In genomic region chr13:24276310-24276709, GRCh38 we compare ENCODE assay signal across 19 cellular contexts. TPM values are rescaled to one million over a fixed set of nuclear protein-coding genes. Genes with fewer than 3 reads are reported as not detected.
DNase-seq lines count a peak whose midpoint lies in the region; ATAC-seq, FAIRE-seq and TF ChIP-seq lines count a peak whose summit lies in the region.
"Had no signal": no experiment of that assay in that cellular context is flagged by ENCODE, and none has a peak within 500 bp of the region (broad histone marks: within the 10 kb centered on the region; RNA-seq: fewer than 3 reads in every experiment).

No MANE protein-coding gene starts in this region.

- CTCF ChIA-PET in HepG2 (lab: Yijun Ruan, JAX; ENCODE audit: low intra/inter-chr PET ratio, low total read pairs) = no interaction called here

- intact Hi-C loops in activated CD4-positive, alpha-beta T cell treated with anti-CD3 and anti-CD28 coated beads, Interleukin-2, amount 10 ng/mL, durations not matched to agents 24 days and 14 days (cut with micrococcal nuclease) = loop anchor here (10.0 kb wide), 1 partner anchor 1008 kb away; the partner anchor contains the start of gene MTMR6
- intact Hi-C loops in HepG2 (cut with micrococcal nuclease; ENCODE audit: unreplicated experiment) (no loop called here), upper lobe of right lung (cut with DNase I) (no loop called here)

- H3K9me3 ChIP-seq in T-helper 17 cell (ENCODE audit: control insufficient read depth, low read length, poor library complexity, severe bottlenecking) (no peaks in the 10 kb centered on the region), HepG2 (ENCODE audit: low read length) (no peaks in the 10 kb centered on the region), upper lobe of right lung (no peaks in the 10 kb centered on the region)
- H3K9me3 ChIP-seq: gastrocnemius medialis, thyroid gland had no signal

- peaks cover 78% of the 10 kb centered on the region for H3K4me1 Mint-ChIP-seq in activated CD4-positive, alpha-beta T cell treated with anti-CD3 and anti-CD28 coated beads, Interleukin-2, amount 10 ng/mL, durations not matched to agents 24 days and 14 days
- H3K4me1 Mint-ChIP-seq in T-helper 17 cell = peaks cover 70% of the 10 kb centered on the region
- H3K4me1 Mint-ChIP-seq in naive thymus-derived CD8-positive, alpha-beta T cell = peaks cover 49 to 93% (median 90%) of the 10 kb centered on the region in 4 donors

- H3K36me3 ChIP-seq in HepG2 (replicated peaks in 1 of 2; ENCODE audit: control insufficient read depth in 1 of 2, insufficient read depth in 2 of 2, low read length in 2 of 2) (peaks cover 0 to 9% of the 10 kb centered on the region in 2 experiments; a peak in 1 of 5 replicates), upper lobe of right lung (no peaks in the 10 kb centered on the region)
- H3K36me3 ChIP-seq: gastrocnemius medialis, thyroid gland, WERI-Rb-1 had no signal

- no peak for FAIRE-seq in HepG2 (lab: Jason Lieb, UNC)
- FAIRE-seq: bronchial epithelial cell, endometrium, keratinocyte had no signal

- H3K27me3 Mint-ChIP-seq in activated CD4-positive, alpha-beta T cell treated with anti-CD3 and anti-CD28 coated beads, Interleukin-2, amount 10 ng/mL, durations not matched to agents 24 days and 14 days = no peaks in the 10 kb centered on the region
- no peaks in the 10 kb centered on the region for H3K27me3 Mint-ChIP-seq in T-helper 17 cell
- H3K27me3 Mint-ChIP-seq in naive thymus-derived CD8-positive, alpha-beta T cell = no peaks in the 10 kb centered on the region

- no peaks in the 10 kb centered on the region for H3K9me3 Mint-ChIP-seq in activated CD4-positive, alpha-beta T cell treated with anti-CD3 and anti-CD28 coated beads, Interleukin-2, amount 10 ng/mL, durations not matched to agents 24 days and 14 days
- H3K9me3 Mint-ChIP-seq in naive thymus-derived CD8-positive, alpha-beta T cell = no peaks in the 10 kb centered on the region

- POLR2A ChIA-PET in naive thymus-derived CD8-positive, alpha-beta T cell (lab: Charles Lee) = interaction anchor here (24.5 kb wide), 1 partner anchor 19 kb away, joined by 661 read pairs; no protein-coding TSS in a partner anchor
- POLR2A ChIA-PET in HepG2 (lab: Yijun Ruan, JAX) = no interaction called here

- no peak overlapping the region for H2AFZ ChIP-seq in HepG2 (ENCODE audit: low read length)

- H3K27ac ChIP-seq in HepG2 (ENCODE audit: extremely low read length, insufficient read depth, low read length) (no peak overlapping the region), upper lobe of right lung (no peak overlapping the region)
- H3K27ac ChIP-seq: gastrocnemius medialis, thyroid gland, WERI-Rb-1 had no signal

- H3K4me1 ChIP-seq in HepG2 (ENCODE audit: insufficient read depth, low read length) = peaks cover 16% of the 10 kb centered on the region
- peaks cover 48% of the 10 kb centered on the region for H3K4me1 ChIP-seq in upper lobe of right lung

- H3K4me3 ChIP-seq in HepG2 (replicated peaks in 1 of 3; ENCODE audit: insufficient read depth in 1 of 3, low read depth in 2 of 3, low read length in 3 of 3) = no peak overlapping the region
- no peak overlapping the region for H3K4me3 ChIP-seq in upper lobe of right lung
- H3K4me3 ChIP-seq: gastrocnemius medialis, thyroid gland had no signal

- no peak for TF ChIP-seq RAD21 in HepG2 (CRISPR knock-in tag; IDR thresholded peaks at IDR 0.05)

- H3K79me2 ChIP-seq in HepG2 (ENCODE audit: insufficient read depth, low read length) = peaks cover 2% of the 10 kb centered on the region

- ATAC-seq in HG03175 (IDR thresholded peaks at IDR 0.05; ENCODE audit: unreplicated experiment) = peak; percentile 31
- ATAC-seq in T-helper 17 cell = no peak
- peak in 1 of 2 donors; percentile 33 for ATAC-seq in naive thymus-derived CD8-positive, alpha-beta T cell
- ATAC-seq in HepG2 = no peak
- no peak for ATAC-seq in upper lobe of right lung
- ATAC-seq: gastrocnemius medialis had no signal

- in situ Hi-C loops in HepG2 (cut with HindIII; ENCODE audit: extremely low pct_ligation_motif_present, low pct_unique_long_range_greater_than_20kb) = no loop called here

- TF ChIP-seq POLR2A in HepG2 (IDR thresholded peaks at IDR 0.05; ENCODE audit: insufficient read depth in 1 of 2, low read depth in 2 of 2, low read length in 2 of 2) = no peak

- TF ChIP-seq CTCF in HepG2 (CRISPR knock-in tag; IDR thresholded peaks at IDR 0.05) (no peak), upper lobe of right lung (IDR thresholded peaks at IDR 0.05) (no peak)

- no peak overlapping the region for H3K9ac ChIP-seq in HepG2 (ENCODE audit: insufficient read depth, low read depth, low read length)

- no peak overlapping the region for H3K4me2 ChIP-seq in HepG2 (ENCODE audit: low read depth, low read length)

- H4K20me1 ChIP-seq in HepG2 (ENCODE audit: insufficient read depth, low read length) = peaks cover under 1% of the 10 kb centered on the region; the same call in 1 of the 2 replicates

- H3K36me3 Mint-ChIP-seq in activated CD4-positive, alpha-beta T cell treated with anti-CD3 and anti-CD28 coated beads, Interleukin-2, amount 10 ng/mL, durations not matched to agents 24 days and 14 days (ENCODE audit: low read depth) = peaks cover 32% of the 10 kb centered on the region
- H3K36me3 Mint-ChIP-seq in T-helper 17 cell (ENCODE audit: low read depth) = peaks cover 5% of the 10 kb centered on the region
- peaks cover 0 to 28% (median 5%) of the 10 kb centered on the region in 3 donors for H3K36me3 Mint-ChIP-seq in naive thymus-derived CD8-positive, alpha-beta T cell

- no TSS peak for BruUV-seq in HepG2 (replicated peaks; lab: Mats Ljungman, UMichigan)

- H3K27ac Mint-ChIP-seq in activated CD4-positive, alpha-beta T cell treated with anti-CD3 and anti-CD28 coated beads, Interleukin-2, amount 10 ng/mL, durations not matched to agents 24 days and 14 days = peak overlapping the region; percentile 96
- peak overlapping the region; percentile 92 for H3K27ac Mint-ChIP-seq in T-helper 17 cell
- H3K27ac Mint-ChIP-seq in naive thymus-derived CD8-positive, alpha-beta T cell = peak overlapping the region in 9 of 10 donors; percentile 97 to 100 (median 99)

- DNase-seq in activated CD4-positive, alpha-beta T cell treated with anti-CD3 and anti-CD28 coated beads, Interleukin-2, amount 10 ng/mL, durations not matched to agents 24 days and 14 days = peak; percentile 75
- DNase-seq in activated CD4-positive, alpha-beta T cell treated with anti-CD3 and anti-CD28 coated beads for 48 hours = no peak
- DNase-seq in T-helper 17 cell (no peak), HepG2 (ENCODE audit: low spot score) (no peak), NCI-H226 (no peak), upper lobe of right lung (no peak)
- peak in 3 of 10 donors; percentile 36 to 63 (median 61) for DNase-seq in naive thymus-derived CD8-positive, alpha-beta T cell
- DNase-seq: gastrocnemius medialis; NCI-H1417 treated with DMSO at 0.1 percent for 48 hours; NCI-H510A; stimulated activated CD4-positive, alpha-beta T cell treated with anti-CD3 and anti-CD28 coated beads, Interleukin-15, amount 100 ng/mL, for 24 hours; thyroid gland; WERI-Rb-1 had no signal

- 96% methylated on average over 2 of the region's 2 CpGs for WGBS in HepG2 (ENCODE audit: low lambda C conversion rate)

- no peak for TF ChIP-seq EP300 in HepG2 (IDR thresholded peaks at IDR 0.05; ENCODE audit: low read depth in 2 of 2, low read length in 2 of 2)
- no peak for TF ChIP-seq EP300 in HepG2 (CRISPR knock-in tag; IDR thresholded peaks at IDR 0.05; ENCODE audit: borderline replicate concordance)

- H3K4me3 Mint-ChIP-seq in activated CD4-positive, alpha-beta T cell treated with anti-CD3 and anti-CD28 coated beads, Interleukin-2, amount 10 ng/mL, durations not matched to agents 24 days and 14 days = peak overlapping the region; percentile 29
- H3K4me3 Mint-ChIP-seq in T-helper 17 cell = peak overlapping the region; percentile 77
- H3K4me3 Mint-ChIP-seq in naive thymus-derived CD8-positive, alpha-beta T cell = peak overlapping the region; percentile 8 to 70 (median 48)

- H3K27me3 ChIP-seq in HepG2 (ENCODE audit: control insufficient read depth in 1 of 2, insufficient read depth in 2 of 2, low read length in 2 of 2) (no peaks in the 10 kb centered on the region), upper lobe of right lung (no peaks in the 10 kb centered on the region)
- H3K27me3 ChIP-seq: gastrocnemius medialis, thyroid gland had no signal

TF ChIP-seq in HepG2, 621 proteins besides CTCF, POLR2A, EP300 and RAD21 (continues in another document):
- TF ChIP-seq FOXK2 (IDR thresholded peaks at IDR 0.05) (no peak), RBM22 (optimal IDR thresholded peaks at IDR 0.05; ENCODE audit: low read length) (no peak), ZNF605 (CRISPR knock-in tag; IDR thresholded peaks at IDR 0.05) (no peak), ZNF354B (CRISPR knock-in tag; IDR thresholded peaks at IDR 0.05) (no peak), SALL2 (CRISPR knock-in tag; IDR thresholded peaks at IDR 0.05) (no peak)

RNA-seq across cellular contexts. Expression of gene C1QTNF9, which starts 33.1 kb away (rescaled TPM):
- 0.09 TPM in 1 of 2 replicates, not detected in the other for total RNA-seq in activated CD4-positive, alpha-beta T cell treated with anti-CD3 and anti-CD28 coated beads, Interleukin-2, amount 10 ng/mL, durations not matched to agents 24 days and 14 days
- total RNA-seq in T-helper 17 cell (not detected), HepG2 (2016; rRNA removed; fragmentation: Illumina TruSeq; extraction: Trizol) (not detected in 2 replicates), upper lobe of right lung (not detected)
- total RNA-seq in naive thymus-derived CD8-positive, alpha-beta T cell = under 1 TPM; 0.26 to 0.33 TPM
- not detected for polyA plus RNA-seq in naive thymus-derived CD8-positive, alpha-beta T cell
- not detected in 2 replicates for total RNA-seq in HepG2 (2016; cell fraction: cytosol; rRNA removed; fragmentation: Illumina TruSeq; extraction: Trizol; ENCODE audit: low read depth)
- not detected in 2 replicates for total RNA-seq in HepG2 (2016; cell fraction: insoluble cytoplasmic fraction; rRNA removed; fragmentation: Illumina TruSeq; extraction: Trizol)
- total RNA-seq in HepG2 (2016; cell fraction: membrane; rRNA removed; fragmentation: Illumina TruSeq; extraction: Trizol) = not detected in 2 replicates
- total RNA-seq in HepG2 (2016; cell fraction: nucleus; rRNA removed; fragmentation: Illumina TruSeq; extraction: Trizol) = not detected in 2 replicates
- not detected in 2 replicates for polyA plus RNA-seq in HepG2 (2011; rRNA removed)
- not detected in 2 replicates for polyA plus RNA-seq in HepG2 (2011; cell fraction: cytosol; rRNA removed)
- not detected in 2 replicates for polyA plus RNA-seq in HepG2 (2011; cell fraction: nucleus; rRNA removed)
- polyA plus RNA-seq in HepG2 (2012) = not detected in 2 replicates
- not detected in 2 replicates for polyA plus RNA-seq in HepG2 (2016; cell fraction: cytosol; fragmentation: Illumina TruSeq; extraction: Trizol; ENCODE audit: low read depth)
- polyA plus RNA-seq in HepG2 (2016; cell fraction: insoluble cytoplasmic fraction; fragmentation: Illumina TruSeq; extraction: Trizol; ENCODE audit: low read depth) = not detected in 2 replicates
- polyA plus RNA-seq in HepG2 (2016; cell fraction: membrane; fragmentation: Illumina TruSeq; extraction: Trizol; ENCODE audit: low read depth) = not detected in 2 replicates
- polyA plus RNA-seq in HepG2 (2016; cell fraction: nucleus; fragmentation: Illumina TruSeq; extraction: Trizol; ENCODE audit: insufficient read depth, low read depth) = not detected in 2 replicates
- not detected in 2 replicates for polyA minus RNA-seq in HepG2 (2011; rRNA and poly(A)+ RNA removed; ENCODE audit: low replicate concordance)
- polyA minus RNA-seq in HepG2 (2011; cell fraction: cytosol; rRNA and poly(A)+ RNA removed) = not detected in 2 replicates
- not detected in 2 replicates for polyA minus RNA-seq in HepG2 (2011; cell fraction: nucleus; rRNA and poly(A)+ RNA removed)
- total RNA-seq: A172, bronchial epithelial cell, mononuclear cell, thyroid gland had no signal
- polyA plus RNA-seq: keratinocyte had no signal
